ENCODE assay signal across 8 cellular contexts in genomic region chr2:109516445-109517117, GRCh38.
DNase-seq lines count a peak whose midpoint lies in the region; ATAC-seq, FAIRE-seq and TF ChIP-seq lines count a peak whose summit lies in the region.

No MANE protein-coding gene starts in this region.

- no peak for DNase-seq in AG10803 (ENCODE audit: low read depth)
- no peak for DNase-seq in GM18507 (ENCODE audit: extremely low spot score, insufficient read length, low read depth)
- no peak for DNase-seq in Panc1 (ENCODE audit: low read depth, low spot score)
- DNase-seq in esophagus squamous epithelium (lab: John Stamatoyannopoulos, UW): no peak
- DNase-seq in sciatic nerve (ENCODE audit: low spot score): no peak
- no peak for DNase-seq in Ammon's horn (ENCODE audit: low spot score)
- no peak for DNase-seq in OCI-M2 (lab: John Stamatoyannopoulos, UW; ENCODE audit: unreplicated experiment)
- DNase-seq in superior temporal gyrus (ENCODE audit: extremely low spot score): no peak

- in situ Hi-C loops in Panc1 (cut with HindIII; ENCODE audit: low pct_unique_long_range_greater_than_20kb, low sequenced_read_pairs): no loop called here

- TF ChIP-seq POLR2A in esophagus squamous epithelium (IDR thresholded peaks at IDR 0.05): no peak

- TF ChIP-seq CTCF in AG10803 (conservative IDR thresholded peaks at IDR 0.05; ENCODE audit: low read length) (peak; percentile 36), Panc1 (IDR thresholded peaks at IDR 0.05) (peak; percentile 98), esophagus squamous epithelium (IDR thresholded peaks at IDR 0.05) (peak in 5 of 6 experiments; percentile 22 to 68 (median 54))

- no peak overlapping the region for H3K27ac ChIP-seq in Panc1 (ENCODE audit: low read length)
- peak overlapping the region in 3 of 4 donors; percentile 34 to 42 (median 39) for H3K27ac ChIP-seq in esophagus squamous epithelium

- 66 to 75% methylated on average over 8 to 10 of the region's 20 CpGs for WGBS in esophagus squamous epithelium, 2 donors

- intact Hi-C loops in Panc1 (cut with micrococcal nuclease; ENCODE audit: unreplicated experiment) (no loop called here), esophagus squamous epithelium (cut with DNase I) (no loop called here), sciatic nerve (cut with DNase I) (loop anchor here (10.0 kb wide), 1 partner anchor 392 kb away; the partner anchor contains the start of gene SH3RF3)

- H3K36me3 ChIP-seq in Panc1 (ENCODE audit: control insufficient read depth, insufficient read depth, low read length) (no peaks in the 10 kb centered on the region), esophagus squamous epithelium (no peaks in the 10 kb centered on the region)

- H3K4me3 ChIP-seq in AG10803 (ENCODE audit: low read length) (no peak overlapping the region), Panc1 (ENCODE audit: low read depth in 2 of 2, low read length in 2 of 2) (no peak overlapping the region), esophagus squamous epithelium (no peak overlapping the region)

- H3K27me3 ChIP-seq in Panc1 (ENCODE audit: control insufficient read depth, insufficient read depth, low read length): no peaks in the 10 kb centered on the region
- H3K27me3 ChIP-seq in esophagus squamous epithelium: no peaks in the 10 kb centered on the region

- ATAC-seq in Panc1 (peak; percentile 97), sciatic nerve (peak; percentile 26)

- H3K4me1 ChIP-seq in Panc1 (ENCODE audit: control insufficient read depth, insufficient read depth, low read length): peaks cover 6% of the 10 kb centered on the region
- H3K4me1 ChIP-seq in esophagus squamous epithelium: peaks cover 0 to 79% (median 35%) of the 10 kb centered on the region in 3 donors

- CTCF ChIA-PET in Panc1 (lab: Charles Lee): no interaction called here

- POLR2A ChIA-PET in Panc1 (lab: Charles Lee): no interaction called here

- H3K9me3 ChIP-seq in Panc1 (ENCODE audit: control insufficient read depth, insufficient read depth, low read depth, low read length): no peaks in the 10 kb centered on the region
- no peaks in the 10 kb centered on the region for H3K9me3 ChIP-seq in esophagus squamous epithelium

- BruUV-seq in Panc1 (replicated peaks; lab: Mats Ljungman, UMichigan): no TSS peak

- peak; percentile 35 for FAIRE-seq in GM18507 (lab: Jason Lieb, UNC)

Comparison
In these comparisons a context has a peak if more than half of its experiments do, and no peak if none do; other contexts are left out.
1. CTCF ChIP-seq: peak in every context shown above with its lines; median percentile 98 in Panc1; 54 in esophagus squamous epithelium; 36 in AG10803.